ENCODE assay signal across 28 cellular contexts in genomic region chr3:3105815-3106214, GRCh38. TPM values are rescaled to one million over a fixed set of nuclear protein-coding genes. Genes with fewer than 3 reads are reported as not detected.
"Had no signal": no experiment of that assay in that cellular context is flagged by ENCODE, and none has a peak within 500 bp of the region (broad histone marks: within the 10 kb centered on the region; RNA-seq: fewer than 3 reads in every experiment).

No MANE protein-coding gene starts in this region.

- DNase-seq: islet precursor cell; left ventricle myocardium inferior; midbrain; mucosa of descending colon; naive thymus-derived CD4-positive, alpha-beta T cell; ovary; posterior cingulate gyrus; retina; right cardiac atrium; sigmoid colon; small intestine; spleen; stimulated activated CD4-positive, alpha-beta T cell treated with anti-CD3 and anti-CD28 coated beads, Interleukin-4, amount 100 ng/mL, for 24 hours; stimulated activated naive CD4-positive, alpha-beta T cell; tibial artery; trophoblast cell; upper lobe of right lung had no signal

- H3K36me3 ChIP-seq: left ventricle myocardium inferior, ovary, prostate gland, sigmoid colon, spleen, suprapubic skin, thoracic aorta, tibial artery, upper lobe of right lung had no signal

- H3K27ac ChIP-seq: left ventricle myocardium inferior, ovary, prostate gland, sigmoid colon, spleen, suprapubic skin, thoracic aorta, tibial artery, upper lobe of right lung had no signal

- H3K9me3 Mint-ChIP-seq: natural killer cell treated with Interleukin-12 subunit alpha and Interleukin-12 subunit beta and Interleukin-15 and Interleukin-18, amount 100 ng/mL, for 72 hours; stimulated activated effector memory CD8-positive, alpha-beta T cell treated with anti-CD3 and anti-CD28 coated beads, Interleukin-12 subunit alpha, Interleukin-12 subunit beta, amount 100 ng/mL, for 72 hours; stimulated activated naive CD8-positive, alpha-beta T cell treated with anti-CD3 and anti-CD28 coated beads, Interleukin-15, Interleukin-2, amounts not matched to agents 100 ng/mL and 50 ng/mL, for 24 hours had no signal

- H3K27ac Mint-ChIP-seq: naive thymus-derived CD4-positive, alpha-beta T cell; stimulated activated effector memory CD8-positive, alpha-beta T cell treated with anti-CD3 and anti-CD28 coated beads, Interleukin-12 subunit alpha, Interleukin-12 subunit beta, amount 100 ng/mL, for 72 hours; stimulated activated naive CD8-positive, alpha-beta T cell treated with anti-CD3 and anti-CD28 coated beads, Interleukin-15, Interleukin-2, amounts not matched to agents 100 ng/mL and 50 ng/mL, for 24 hours had no signal

- H3K9me3 ChIP-seq: left ventricle myocardium inferior, mucosa of descending colon, ovary, prostate gland, sigmoid colon, spleen, suprapubic skin, thoracic aorta, tibial artery, upper lobe of right lung had no signal

- FAIRE-seq: small intestine, urothelium cell line had no signal

- H3K27me3 ChIP-seq: ovary, sigmoid colon, spleen, suprapubic skin, tibial artery, upper lobe of right lung had no signal

- ATAC-seq: mucosa of descending colon; naive thymus-derived CD4-positive, alpha-beta T cell; natural killer cell treated with Interleukin-12 subunit alpha and Interleukin-12 subunit beta and Interleukin-15 and Interleukin-18, amount 100 ng/mL, for 72 hours; right cardiac atrium; stimulated activated effector memory CD8-positive, alpha-beta T cell treated with anti-CD3 and anti-CD28 coated beads, Interleukin-12 subunit alpha, Interleukin-12 subunit beta, amount 100 ng/mL, for 72 hours; upper lobe of right lung had no signal

- H3K4me3 Mint-ChIP-seq: naive thymus-derived CD4-positive, alpha-beta T cell; stimulated activated effector memory CD8-positive, alpha-beta T cell treated with anti-CD3 and anti-CD28 coated beads, Interleukin-12 subunit alpha, Interleukin-12 subunit beta, amount 100 ng/mL, for 72 hours; stimulated activated naive CD8-positive, alpha-beta T cell treated with anti-CD3 and anti-CD28 coated beads, Interleukin-15, Interleukin-2, amounts not matched to agents 100 ng/mL and 50 ng/mL, for 24 hours had no signal

- H3K36me3 Mint-ChIP-seq: naive thymus-derived CD4-positive, alpha-beta T cell had no signal

- H3K4me3 ChIP-seq: left ventricle myocardium inferior, lung, mucosa of descending colon, ovary, prostate gland, sigmoid colon, spleen, suprapubic skin, thoracic aorta, tibial artery, upper lobe of right lung had no signal

- H3K4me1 ChIP-seq: left ventricle myocardium inferior, prostate gland, sigmoid colon, suprapubic skin, tibial artery, upper lobe of right lung had no signal

RNA-seq across cellular contexts. Expression of gene IL5RA, which starts 4.4 kb away (rescaled TPM):
- total RNA-seq: kidney epithelial cell, left ventricle myocardium inferior, mesenteric fat pad, myocyte had no signal
